32 cellular contexts compared by ENCODE assay signal in the genomic region with DNA sequence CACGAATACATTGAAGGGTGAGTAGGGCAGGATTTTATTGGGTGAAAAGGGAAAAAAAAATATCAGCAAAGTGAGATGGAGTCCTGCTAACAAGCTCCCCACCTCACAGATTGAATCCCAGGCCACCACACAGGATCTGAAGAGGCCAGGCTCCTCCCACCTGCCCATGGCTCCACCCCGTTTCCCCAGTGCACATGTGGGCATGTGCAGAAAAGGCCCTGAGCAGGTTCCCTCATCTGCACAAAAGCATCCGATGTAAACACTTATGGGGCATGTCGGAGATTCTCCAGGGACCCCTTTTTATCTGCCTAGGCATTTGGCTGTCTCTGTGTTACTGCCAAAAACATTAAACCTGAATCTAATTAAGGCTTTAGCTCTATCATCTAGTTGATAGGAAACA. TPM values are rescaled to one million over a fixed set of nuclear protein-coding genes. Genes with fewer than 3 reads are reported as not detected.
DNase-seq lines count a peak whose midpoint lies in the region; ATAC-seq, FAIRE-seq and TF ChIP-seq lines count a peak whose summit lies in the region.
"Had no signal": no experiment of that assay in that cellular context is flagged by ENCODE, and none has a peak within 500 bp of the region (broad histone marks: within the 10 kb centered on the region; RNA-seq: fewer than 3 reads in every experiment).

No MANE protein-coding gene starts in this region.

- H3K4me3 ChIP-seq in DND-41 (ENCODE audit: low read depth in 1 of 2, low read length in 2 of 2) (no peak overlapping the region), K562 (no peak overlapping the region)
- H3K4me3 ChIP-seq: A549, heart left ventricle, lung, mucosa of descending colon, ovary, SJSA1, transverse colon had no signal

- H3K36me3 ChIP-seq in DND-41 (ENCODE audit: insufficient read depth, low read length) (no peaks in the 10 kb centered on the region), K562 (ENCODE audit: control insufficient read depth, insufficient read depth, low read length) (no peaks in the 10 kb centered on the region)
- H3K36me3 ChIP-seq: heart left ventricle, ovary, SJSA1, transverse colon had no signal

- H3K27ac ChIP-seq in DND-41 (ENCODE audit: low read length) = no peak overlapping the region
- H3K27ac ChIP-seq in K562 (ENCODE audit: extremely low read depth, low read depth, low read length) = no peak overlapping the region
- H3K27ac ChIP-seq: A549, ovary, SJSA1, transverse colon had no signal

- H3K9me1 ChIP-seq in K562 (ENCODE audit: control insufficient read depth, insufficient read depth, low read length) = no peaks in the 10 kb centered on the region

- no peak for TF ChIP-seq POLR2A in K562 (conservative IDR thresholded peaks at IDR 0.05)

- in situ Hi-C loops in K562 (cut with MboI) = no loop called here

- no peak for TF ChIP-seq CTCF in DND-41 (IDR thresholded peaks at IDR 0.05; ENCODE audit: borderline replicate concordance, extremely low read depth, low read length, poor library complexity, severe bottlenecking)
- TF ChIP-seq CTCF in K562 (IDR thresholded peaks at IDR 0.05 in 2 of 3, conservative IDR thresholded peaks at IDR 0.05 in 1 of 3; ENCODE audit: insufficient read depth in 2 of 3, low read depth in 1 of 3, low read length in 3 of 3) = no peak

- H2AFZ ChIP-seq in DND-41 (ENCODE audit: low read depth, low read length) = no peak overlapping the region
- H2AFZ ChIP-seq in K562 (ENCODE audit: low read depth, low read length) = peak overlapping the region; percentile 53; the same call in 1 of the 2 replicates

- intact Hi-C loops in K562 (cut with micrococcal nuclease) = no loop called here

- DNase-seq in NCI-H2227 (lab: John Stamatoyannopoulos, UW; ENCODE audit: unreplicated experiment) (peak; percentile 9), NCI-H2227 treated with DMSO at 0.1 percent for 48 hours (lab: John Stamatoyannopoulos, UW) (no peak), DND-41 (peak; percentile 13), NCI-H2171 treated with DMSO at 0.1 percent for 48 hours (lab: John Stamatoyannopoulos, UW) (peak; percentile 69), K562 (ENCODE audit: extremely low read depth in 1 of 4, low spot score in 3 of 4) (peak; percentile 17 to 56 (median 26)), AG08395 (ENCODE audit: low spot score) (no peak), H4 (ENCODE audit: low spot score) (no peak), C1 segment of cervical spinal cord (lab: John Stamatoyannopoulos, UW) (no peak)
- DNase-seq: activated CD4-positive, alpha-beta memory T cell treated with anti-CD3 and anti-CD28 coated beads, Interleukin-2, amount 10 ng/mL, durations not matched to agents 7 days and 5 days; activated naive CD8-positive, alpha-beta T cell treated with anti-CD3 and anti-CD28 coated beads for 36 hours; activated T-cell treated with anti-CD3 and anti-CD28 coated beads for 4 hours; aorta; effector CD4-positive, alpha-beta T cell; EL; erythroblast; heart left ventricle; kidney glomerular epithelial cell; mucosa of descending colon; NCI-H1092 treated with DMSO at 0.1 percent for 48 hours; NCI-H2029 treated with DMSO at 0.1 percent for 48 hours; NCI-H510A treated with DMSO at 0.1 percent for 48 hours; ovary; stimulated activated CD4-positive, alpha-beta T cell treated with anti-CD3 and anti-CD28 coated beads, Interleukin-2, amount 100 ng/mL, for 48 hours; transverse colon had no signal

- ATAC-seq in DND-41 (ENCODE audit: insufficient read depth, low read depth) (no peak), K562 (peak; percentile 98)
- ATAC-seq: A549; activated CD4-positive, CD25-positive, alpha-beta regulatory T cell treated with anti-CD3 and anti-CD28 coated beads, Interleukin-2, amount 50 U/mL, for 24 hours; mucosa of descending colon had no signal

- CTCF ChIA-PET in K562 (lab: Yijun Ruan, JAX; ENCODE audit: low intra/inter-chr PET ratio) = no interaction called here

- POLR2A ChIA-PET in K562 (lab: Yijun Ruan, JAX) = no interaction called here

- no peak for TF ChIP-seq RAD21 in K562 (CRISPR knock-in tag; conservative IDR thresholded peaks at IDR 0.05 in 1 of 2, IDR thresholded peaks at IDR 0.05 in 1 of 2)

- FAIRE-seq in K562 (lab: Jason Lieb, UNC) = no peak
- FAIRE-seq: A549, colon, GM12892, H1, TTC549 had no signal

- H3K9ac ChIP-seq in DND-41 (ENCODE audit: low read depth, low read length) (no peak overlapping the region), K562 (ENCODE audit: insufficient read depth in 1 of 2, low read depth in 2 of 2, low read length in 2 of 2) (no peak overlapping the region)

- no peaks in the 10 kb centered on the region for H3K9me3 ChIP-seq in DND-41 (ENCODE audit: insufficient read depth, low read length, severe bottlenecking)
- H3K9me3 ChIP-seq in K562 (replicated peaks; ENCODE audit: control insufficient read depth, insufficient read depth, low read depth, low read length) = no peaks in the 10 kb centered on the region
- H3K9me3 ChIP-seq: A549, heart left ventricle, mucosa of descending colon, ovary, SJSA1, transverse colon had no signal

- no peaks in the 10 kb centered on the region for H3K4me1 ChIP-seq in DND-41 (ENCODE audit: insufficient read depth, low read length)
- no peaks in the 10 kb centered on the region for H3K4me1 ChIP-seq in K562 (replicated peaks in 1 of 2; ENCODE audit: control insufficient read depth in 2 of 2, insufficient read depth in 2 of 2, low read length in 2 of 2)
- H3K4me1 ChIP-seq: A549, SJSA1 had no signal

- H3K4me2 ChIP-seq in DND-41 (ENCODE audit: insufficient read depth, low read length) = no peak overlapping the region
- H3K4me2 ChIP-seq in K562 (ENCODE audit: insufficient read depth, low read length) = no peak overlapping the region
- H3K4me2 ChIP-seq: A549 had no signal

- H3K27me3 ChIP-seq in DND-41 (ENCODE audit: insufficient read depth, low read length, poor library complexity) = no peaks in the 10 kb centered on the region
- H3K27me3 ChIP-seq in K562 (ENCODE audit: control insufficient read depth in 2 of 2, insufficient read depth in 2 of 2, low read length in 2 of 2) = no peaks in the 10 kb centered on the region
- H3K27me3 ChIP-seq: ovary, transverse colon had no signal

- no peak for TF ChIP-seq EP300 in K562 (IDR thresholded peaks at IDR 0.05; ENCODE audit: low read length)

- no peaks in the 10 kb centered on the region for H4K20me1 ChIP-seq in DND-41 (ENCODE audit: insufficient read depth, low read length)
- no peaks in the 10 kb centered on the region for H4K20me1 ChIP-seq in K562 (replicated peaks; ENCODE audit: control insufficient read depth, insufficient read depth, low read length)

- 4% methylated on average over 4 of the region's 4 CpGs for WGBS in K562 (ENCODE audit: insufficient coverage, low coverage, missing lambda C conversion rate)

- BruUV-seq in K562 (replicated peaks; lab: Mats Ljungman, UMichigan) = no TSS peak

- H3K79me2 ChIP-seq in DND-41 (ENCODE audit: insufficient read depth, low read length) (no peaks in the 10 kb centered on the region), K562 (ENCODE audit: control insufficient read depth, insufficient read depth, low read length) (no peaks in the 10 kb centered on the region)

TF ChIP-seq in K562, 482 proteins besides CTCF, POLR2A, EP300 and RAD21:
- TF ChIP-seq RBM39 (optimal IDR thresholded peaks at IDR 0.05; ENCODE audit: low read depth, low read length) = no peak
- TF ChIP-seq PCBP1 (IDR thresholded peaks at IDR 0.05; ENCODE audit: low read depth, low read length, poor library complexity, severe bottlenecking) = no peak
- peak; percentile 68 to 74 for TF ChIP-seq NRF1 (conservative IDR thresholded peaks at IDR 0.05 in 1 of 2, IDR thresholded peaks at IDR 0.05 in 1 of 2)
- TF ChIP-seq RBBP5 (IDR thresholded peaks at IDR 0.05; ENCODE audit: borderline replicate concordance, insufficient read depth, low read length, poor library complexity, severe bottlenecking) = no peak

RNA-seq across cellular contexts. Expression of a gene that starts 35.2 kb away (rescaled TPM):
- total RNA-seq in K562 (2011; cell fraction: chromatin; rRNA removed; ENCODE audit: low replicate concordance) = 5.8 and 8.5 TPM in 2 replicates
- 5.0 and 7.0 TPM in 2 replicates for total RNA-seq in K562 (2011; cell fraction: nucleolus; rRNA removed)
- total RNA-seq in K562 (2011; cell fraction: nucleoplasm; rRNA removed) = 10.0 and 15.3 TPM in 2 replicates
- total RNA-seq in K562 (2014; rRNA removed) = 36.9 and 39.6 TPM in 2 replicates
- total RNA-seq in K562 (2014; rRNA removed; fragmentation: Illumina TruSeq; extraction: Trizol) = 54.6 and 55.8 TPM in 2 replicates
- total RNA-seq in K562 (2015; rRNA removed; fragmentation: Illumina TruSeq; extraction: Trizol) = 43.9 and 53.2 TPM in 2 replicates
- 38.1 and 41.2 TPM in 2 replicates for total RNA-seq in K562 (2021)
- polyA plus RNA-seq in K562 (2011; rRNA removed) = 25.7 and 33.6 TPM in 2 replicates
- polyA plus RNA-seq in K562 (2011; cell fraction: cytosol; rRNA removed) = 18.3 and 21.5 TPM in 2 replicates
- 6.0 and 6.8 TPM in 2 replicates for polyA plus RNA-seq in K562 (2011; cell fraction: nucleus; rRNA removed)
- polyA plus RNA-seq in K562 (2012) = 24.3 and 33.4 TPM in 2 replicates
- polyA plus RNA-seq in K562 (2014; fragmentation: Illumina TruSeq; extraction: Trizol) = 47.7 and 67.2 TPM in 2 replicates
- polyA plus RNA-seq in K562 (2014; fragmentation: Nextera tagmentation; extraction: Ambion mirVana) = 10 to 100 TPM; 27.8 to 42.6 TPM
- 41.9 and 46.0 TPM in 2 replicates for polyA plus RNA-seq in K562 (2014; rRNA removed)
- polyA minus RNA-seq in K562 (2011; rRNA and poly(A)+ RNA removed) = 39.3 and 41.4 TPM in 2 replicates
- polyA minus RNA-seq in K562 (2011; cell fraction: cytosol; rRNA and poly(A)+ RNA removed) = 16.5 and 21.8 TPM in 2 replicates
- 4.4 and 9.2 TPM in 2 replicates for polyA minus RNA-seq in K562 (2011; cell fraction: nucleus; rRNA and poly(A)+ RNA removed)
- total RNA-seq in H4 (2014; rRNA removed; shearing (Covaris generic)) = 30.4 and 45.5 TPM in 2 replicates
- polyA plus RNA-seq: aorta had no signal

Comparison
In these comparisons a context has a peak if more than half of its experiments do, and no peak if none do; other contexts are left out.
1. DNase-seq: peak in NCI-H2227 (single experiment), DND-41 (single experiment), NCI-H2171 treated with DMSO at 0.1 percent for 48 hours (single experiment) and K562 (4 of 4); none in NCI-H2227 treated with DMSO at 0.1 percent for 48 hours (single experiment), AG08395 (single experiment), H4 (single experiment) and C1 segment of cervical spinal cord (0 of 14).